ENCODE assay signal across 8 cellular contexts in the genomic region with DNA sequence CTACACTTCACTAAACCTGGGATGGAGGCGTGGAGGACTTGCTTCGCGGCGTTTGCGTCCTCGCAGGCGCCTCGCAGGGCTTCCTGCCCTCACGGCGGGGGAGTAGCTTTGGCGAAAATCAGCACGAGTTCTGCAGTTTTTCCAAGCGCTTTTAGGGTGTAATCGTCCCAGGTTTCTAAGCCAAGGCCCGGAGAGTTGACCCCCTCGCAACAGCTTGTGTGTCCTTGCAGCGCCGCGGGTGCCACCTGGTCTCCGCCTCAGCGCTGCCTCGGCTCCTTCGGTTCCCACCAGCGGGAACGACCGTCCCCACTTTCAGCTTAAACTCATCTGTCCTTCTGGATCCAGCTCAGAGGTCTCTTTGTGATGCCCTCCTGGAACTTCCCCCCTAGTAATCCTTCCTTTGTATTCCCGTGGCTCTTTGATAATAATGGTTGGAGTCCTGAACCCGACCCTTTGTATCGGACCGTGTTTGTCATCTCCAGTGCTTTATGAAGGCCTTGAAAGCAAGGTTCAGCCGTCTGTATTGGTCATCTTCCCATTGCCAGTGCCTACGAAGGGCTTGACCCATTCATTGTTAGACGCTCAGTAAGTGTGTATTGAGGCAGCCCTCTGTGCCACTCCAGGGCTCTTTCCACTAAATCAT. TPM values are rescaled to one million over a fixed set of nuclear protein-coding genes. Genes with fewer than 3 reads are reported as not detected.
A peak's percentile ranks its signal among the peaks of the same experiment; 100 is the strongest.
DNase-seq lines count a peak whose midpoint lies in the region; TF ChIP-seq lines count a peak whose summit lies in the region.

No MANE protein-coding gene starts in this region.

- peaks cover 49% of the 10 kb centered on the region for H3K4me1 ChIP-seq in BLaER1
- H3K4me1 ChIP-seq in ovary (ENCODE audit: insufficient read depth) = peaks cover 6% of the 10 kb centered on the region

- H3K36me3 ChIP-seq in BLaER1 (peaks cover 19% of the 10 kb centered on the region; the same call in 1 of the 2 replicates), WERI-Rb-1 (peaks cover 43% of the 10 kb centered on the region), ovary (no peaks in the 10 kb centered on the region)

- TF ChIP-seq POLR2A in GM19193 (IDR thresholded peaks at IDR 0.05; ENCODE audit: extremely low read depth, insufficient read depth, insufficient read length) (peak; percentile 9), ovary (IDR thresholded peaks at IDR 0.05) (no peak)

- no peaks in the 10 kb centered on the region for H3K27me3 ChIP-seq in BLaER1
- H3K27me3 ChIP-seq in WERI-Rb-1 (ENCODE audit: insufficient read depth, low read depth, severe bottlenecking) = no peaks in the 10 kb centered on the region
- H3K27me3 ChIP-seq in ovary = no peaks in the 10 kb centered on the region

- CTCF ChIA-PET in GM10248 (lab: Yijun Ruan, JAX) = interaction anchor here (0.9 to 4.5 kb wide), 4 partner anchors 23 to 1017 kb away, joined by 3 to 27 read pairs (median 9); no protein-coding TSS in a partner anchor

- intact Hi-C loops in ovary (cut with DNase I) = no loop called here

- H3K27ac ChIP-seq in BLaER1 = peak overlapping the region; percentile 100
- H3K27ac ChIP-seq in WERI-Rb-1 = peak overlapping the region; percentile 99
- H3K27ac ChIP-seq in ovary = peak overlapping the region; percentile 92 to 96

- peak overlapping the region; percentile 87 for H3K4me2 ChIP-seq in BLaER1

- H3K9ac ChIP-seq in BLaER1 = peak overlapping the region; percentile 100

- no peak for TF ChIP-seq CTCF in WERI-Rb-1 (IDR thresholded peaks at IDR 0.05; ENCODE audit: low read depth, low read length)
- no peak for TF ChIP-seq CTCF in fibroblast of the aortic adventitia (IDR thresholded peaks at IDR 0.05; ENCODE audit: insufficient read depth, low read length)
- no peak for TF ChIP-seq CTCF in ovary (IDR thresholded peaks at IDR 0.05)
- no peak for TF ChIP-seq CTCF in GM10248 (IDR thresholded peaks at IDR 0.05; ENCODE audit: control extremely low read depth, extremely low read depth, low read depth, missing control alignments)

- WGBS in ovary, 3 donors = 1 to 2% (median 2%) methylated on average over 33 of the region's 33 CpGs

- DNase-seq in HuH-7 (ENCODE audit: low spot score) = peak; percentile 28
- no peak for DNase-seq in WERI-Rb-1
- DNase-seq in fibroblast of the aortic adventitia (ENCODE audit: low read depth) = peak; percentile 74
- no peak for DNase-seq in ovary
- DNase-seq in GF-D8 (lab: John Stamatoyannopoulos, UW) = no peak
- no peak for DNase-seq in GM10248 (ENCODE audit: extremely low spot score)

- H4K20me1 ChIP-seq in BLaER1 = peaks cover 28% of the 10 kb centered on the region; the same call in 1 of the 2 replicates

- POLR2A ChIA-PET in GM10248 (lab: Yijun Ruan, JAX) = interaction anchor here (0.6 kb wide), 1 partner anchor 33 kb away, joined by 3 read pairs; no protein-coding TSS in a partner anchor

- H3K9me3 ChIP-seq in BLaER1 (no peaks in the 10 kb centered on the region), WERI-Rb-1 (ENCODE audit: severe bottlenecking) (no peaks in the 10 kb centered on the region), ovary (no peaks in the 10 kb centered on the region)

- H3K4me3 ChIP-seq in BLaER1 = peak overlapping the region; percentile 91
- H3K4me3 ChIP-seq in WERI-Rb-1 (ENCODE audit: low read depth, low read length) = peak overlapping the region; percentile 97
- H3K4me3 ChIP-seq in fibroblast of the aortic adventitia (ENCODE audit: low read depth, low read length) = peak overlapping the region; percentile 94
- H3K4me3 ChIP-seq in ovary = peak overlapping the region; percentile 63

- no peak for TF ChIP-seq EP300 in ovary (IDR thresholded peaks at IDR 0.05)

RNA-seq across cellular contexts. Expression of a gene that starts 0.8 kb away (rescaled TPM):
- 112 and 119 TPM in 2 replicates for total RNA-seq in fibroblast of the aortic adventitia (ENCODE audit: low replicate concordance)
- total RNA-seq in ovary = 100 to 1,000 TPM in 5 of 7 donors, 10 to 100 TPM in 2; 80.2 to 129 (median 112) TPM
- 100 to 1,000 TPM; 109 to 158 TPM for polyA plus RNA-seq in ovary

RNA-seq across cellular contexts. Expression of a gene that starts 16.5 kb away (rescaled TPM):
- total RNA-seq in fibroblast of the aortic adventitia (ENCODE audit: low replicate concordance) (not detected in 2 replicates), ovary (under 1 TPM in 4 of 7 donors, not detected in 3; 0.20 to 0.57 (median 0.39) TPM)
- 1 to 10 TPM in 1 of 2 donors, under 1 TPM in 1; 0.10 to 1.6 TPM for polyA plus RNA-seq in ovary

RNA-seq across cellular contexts. Expression of a gene that starts 55.1 kb away (rescaled TPM):
- total RNA-seq in fibroblast of the aortic adventitia (ENCODE audit: low replicate concordance) (not detected in 2 replicates), ovary (not detected)
- not detected for polyA plus RNA-seq in ovary

Comparison
In these comparisons a context has a peak if more than half of its experiments do, and no peak if none do; other contexts are left out.
1. DNase-seq: peak in HuH-7 (single experiment) and fibroblast of the aortic adventitia (single experiment); none in WERI-Rb-1 (single experiment), ovary (0 of 5), GF-D8 (single experiment) and GM10248 (single experiment).
2. Peak in every context shown above with its lines, with median percentiles within 50 percentile points of each other: H3K27ac ChIP-seq and H3K4me3 ChIP-seq.